1 cellular context compared by ENCODE assay signal in the genomic region with DNA sequence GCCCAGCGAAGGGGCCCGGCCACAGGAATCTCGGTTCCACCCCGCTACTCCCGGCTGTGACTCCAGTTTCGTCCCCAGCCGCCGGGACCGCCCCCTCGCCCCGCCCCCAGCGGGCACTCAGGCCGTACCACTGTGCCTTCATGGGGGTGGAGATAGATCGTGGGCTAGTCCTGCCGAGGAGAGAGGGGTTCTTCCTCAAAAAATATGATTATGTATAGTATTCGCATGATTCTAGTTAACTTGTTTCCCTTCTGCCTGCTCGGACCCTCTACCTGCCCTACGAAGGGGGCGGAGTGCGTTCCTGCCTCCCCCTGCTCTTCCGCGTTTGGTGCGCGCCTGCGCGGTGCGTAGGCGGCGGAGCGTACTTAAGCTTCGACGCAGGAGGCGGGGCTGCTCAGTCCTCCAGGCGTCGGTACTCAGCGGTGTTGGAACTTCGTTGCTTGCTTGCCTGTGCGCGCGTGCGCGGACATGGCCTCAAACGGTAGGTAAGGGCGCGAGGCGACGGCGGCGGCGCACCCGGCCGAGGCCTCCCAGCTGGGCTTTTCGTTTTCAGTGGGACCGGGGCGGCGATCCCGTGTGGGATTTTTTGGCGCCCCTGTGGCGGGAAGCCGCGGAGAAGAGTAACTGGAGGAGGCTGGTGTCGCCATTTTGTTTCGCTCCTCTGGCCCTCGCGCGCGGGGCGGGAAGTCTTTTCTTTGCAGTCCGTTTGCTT.
A peak's percentile ranks its signal among the peaks of the same experiment; 100 is the strongest.
TF ChIP-seq lines count a peak whose summit lies in the region.

Gene FUS (plus strand): TSS at position 393 of the 712 bp plus-strand sequence. CDS start 76 bp downstream, at position 469.

TF ChIP-seq in K562, 482 proteins besides CTCF, POLR2A, EP300 and RAD21 (continued from another document and continues in another):
- TF ChIP-seq ZNF224 (CRISPR knock-in tag; IDR thresholded peaks at IDR 0.05) (peak; percentile 51; the same call in 1 of the 2 replicates), MYC (IDR thresholded peaks at IDR 0.05; ENCODE audit: low read depth, low read length) (no peak), MYC (CRISPR knock-in tag; IDR thresholded peaks at IDR 0.05; ENCODE audit: borderline replicate concordance, low read depth) (peak; percentile 90; the same call in 1 of the 2 replicates), MXI1 (IDR thresholded peaks at IDR 0.05; ENCODE audit: low read depth, low read length) (peak; percentile 22; the same call in 1 of the 2 replicates), CHD1 (IDR thresholded peaks at IDR 0.05; ENCODE audit: low read length) (peak; percentile 97), TAF7 (tag; IDR thresholded peaks at IDR 0.05) (peak; percentile 99), ZNF133 (CRISPR knock-in tag; IDR thresholded peaks at IDR 0.05) (peak; percentile 57; the same call in 1 of the 2 replicates), ZNF785 (CRISPR knock-in tag; IDR thresholded peaks at IDR 0.05) (no peak), KLF1 (tag; IDR thresholded peaks at IDR 0.05) (peak; percentile 66), PHB (CRISPR knock-in tag; IDR thresholded peaks at IDR 0.05) (peak; percentile 80), DACH1 (IDR thresholded peaks at IDR 0.05; ENCODE audit: partially characterized antibody) (no peak), THAP12 (CRISPR knock-in tag; IDR thresholded peaks at IDR 0.05) (peak; percentile 96), FOXP4 (CRISPR knock-in tag; IDR thresholded peaks at IDR 0.05; ENCODE audit: borderline replicate concordance) (peak; percentile 93; the same call in 1 of the 2 replicates), CHD2 (IDR thresholded peaks at IDR 0.05; ENCODE audit: low read depth, low read length) (peak; percentile 49; the same call in 1 of the 2 replicates), ZBED1 (IDR thresholded peaks at IDR 0.05) (no peak), ZNF384 (IDR thresholded peaks at IDR 0.05; ENCODE audit: low read depth, low read length) (no peak), NELFE (IDR thresholded peaks at IDR 0.05; ENCODE audit: insufficient read depth, insufficient read length) (peak; percentile 84), ERF (CRISPR knock-in tag; IDR thresholded peaks at IDR 0.05) (peak; percentile 91), HOXB6 (CRISPR knock-in tag; IDR thresholded peaks at IDR 0.05; ENCODE audit: borderline replicate concordance) (0 out of 2 replicates have a peak, but pooled peaks have one; percentile 70), L3MBTL2 (IDR thresholded peaks at IDR 0.05) (no peak), PTBP1 (IDR thresholded peaks at IDR 0.05; ENCODE audit: low read depth, low read length) (peak; percentile 59; the same call in 1 of the 2 replicates), NCOA4 (IDR thresholded peaks at IDR 0.05; ENCODE audit: partially characterized antibody) (no peak), BRD4 (IDR thresholded peaks at IDR 0.05) (peak; percentile 93), NONO (IDR thresholded peaks at IDR 0.05; ENCODE audit: low read depth in 2 of 2, low read length in 1 of 2) (peak; percentile 99 to 100), NRF1 (conservative IDR thresholded peaks at IDR 0.05 in 1 of 2, IDR thresholded peaks at IDR 0.05 in 1 of 2) (peak; percentile 63 to 85; a peak in 3 of 4 replicates), TFE3 (CRISPR knock-in tag; IDR thresholded peaks at IDR 0.05) (peak; percentile 3; the same call in 1 of the 2 replicates), ZNF24 (IDR thresholded peaks at IDR 0.05) (0 out of 2 replicates have a peak, but pooled peaks have one; percentile 53), FOXK1 (CRISPR knock-in tag; IDR thresholded peaks at IDR 0.05; ENCODE audit: borderline replicate concordance) (peak; percentile 96), DMBX1 (CRISPR knock-in tag; IDR thresholded peaks at IDR 0.05; ENCODE audit: borderline replicate concordance) (0 out of 2 replicates have a peak, but pooled peaks have one; percentile 51), RBM14 (IDR thresholded peaks at IDR 0.05; ENCODE audit: borderline replicate concordance, insufficient read depth, low read depth, low read length) (peak; percentile 93; the same call in 1 of the 2 replicates), RHOXF2B (CRISPR knock-in tag; conservative IDR thresholded peaks at IDR 0.05) (no peak), ZNF282 (CRISPR knock-in tag; IDR thresholded peaks at IDR 0.05) (peak; percentile 90), TFAP4 (CRISPR knock-in tag; IDR thresholded peaks at IDR 0.05; ENCODE audit: borderline replicate concordance) (peak; percentile 72), POLR2AphosphoS5 (IDR thresholded peaks at IDR 0.05; ENCODE audit: control insufficient read depth, insufficient read depth, low read depth, low read length) (peak; percentile 99), FOXA3 (CRISPR knock-in tag; conservative IDR thresholded peaks at IDR 0.05 in 1 of 2, IDR thresholded peaks at IDR 0.05 in 1 of 2) (peak in 1 of 2 experiments; percentile 57; a peak in 1 of 4 replicates), MAFF (IDR thresholded peaks at IDR 0.05; ENCODE audit: low read length) (peak; percentile 83), PML (IDR thresholded peaks at IDR 0.05; ENCODE audit: low read length) (peak; percentile 99), ZC3H4 (CRISPR knock-in tag; IDR thresholded peaks at IDR 0.05; ENCODE audit: borderline replicate concordance) (no peak), ZNF77 (CRISPR knock-in tag; IDR thresholded peaks at IDR 0.05) (no peak), KAT7 (CRISPR knock-in tag; IDR thresholded peaks at IDR 0.05; ENCODE audit: borderline replicate concordance) (peak; percentile 59; the same call in 1 of the 2 replicates), ELF1 (tag; IDR thresholded peaks at IDR 0.05) (peak; percentile 40; the same call in 1 of the 2 replicates), RBBP5 (IDR thresholded peaks at IDR 0.05; ENCODE audit: borderline replicate concordance, insufficient read depth, low read length, poor library complexity, severe bottlenecking) (peak; percentile 79), ZNF175 (CRISPR knock-in tag; IDR thresholded peaks at IDR 0.05; ENCODE audit: low read depth) (peak; percentile 75), ZNF436 (CRISPR knock-in tag; IDR thresholded peaks at IDR 0.05) (peak; percentile 63), ETV6 (IDR thresholded peaks at IDR 0.05; ENCODE audit: borderline replicate concordance in 1 of 2, low read depth in 2 of 2, low read length in 1 of 2) (peak in 1 of 2 experiments; percentile 33; a peak in 1 of 4 replicates), ETV6 (CRISPR knock-in tag; IDR thresholded peaks at IDR 0.05; ENCODE audit: borderline replicate concordance) (peak; percentile 79; the same call in 1 of the 2 replicates), TARDBP (IDR thresholded peaks at IDR 0.05) (peak; percentile 85; the same call in 1 of the 2 replicates)
- TF ChIP-seq, protein P1, sequence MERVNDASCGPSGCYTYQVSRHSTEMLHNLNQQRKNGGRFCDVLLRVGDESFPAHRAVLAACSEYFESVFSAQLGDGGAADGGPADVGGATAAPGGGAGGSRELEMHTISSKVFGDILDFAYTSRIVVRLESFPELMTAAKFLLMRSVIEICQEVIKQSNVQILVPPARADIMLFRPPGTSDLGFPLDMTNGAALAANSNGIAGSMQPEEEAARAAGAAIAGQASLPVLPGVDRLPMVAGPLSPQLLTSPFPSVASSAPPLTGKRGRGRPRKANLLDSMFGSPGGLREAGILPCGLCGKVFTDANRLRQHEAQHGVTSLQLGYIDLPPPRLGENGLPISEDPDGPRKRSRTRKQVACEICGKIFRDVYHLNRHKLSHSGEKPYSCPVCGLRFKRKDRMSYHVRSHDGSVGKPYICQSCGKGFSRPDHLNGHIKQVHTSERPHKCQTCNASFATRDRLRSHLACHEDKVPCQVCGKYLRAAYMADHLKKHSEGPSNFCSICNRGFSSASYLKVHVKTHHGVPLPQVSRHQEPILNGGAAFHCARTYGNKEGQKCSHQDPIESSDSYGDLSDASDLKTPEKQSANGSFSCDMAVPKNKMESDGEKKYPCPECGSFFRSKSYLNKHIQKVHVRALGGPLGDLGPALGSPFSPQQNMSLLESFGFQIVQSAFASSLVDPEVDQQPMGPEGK (CRISPR knock-in tag; IDR thresholded peaks at IDR 0.05; ENCODE audit: borderline replicate concordance), result peak; percentile 82; the same call in 1 of the 2 replicates
- TF ChIP-seq, protein P2, sequence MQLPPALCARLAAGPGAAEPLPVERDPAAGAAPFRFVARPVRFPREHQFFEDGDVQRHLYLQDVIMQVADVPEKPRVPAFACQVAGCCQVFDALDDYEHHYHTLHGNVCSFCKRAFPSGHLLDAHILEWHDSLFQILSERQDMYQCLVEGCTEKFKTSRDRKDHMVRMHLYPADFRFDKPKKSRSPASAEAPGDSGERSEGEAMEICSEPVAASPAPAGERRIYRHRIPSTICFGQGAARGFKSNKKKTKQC (CRISPR knock-in tag; IDR thresholded peaks at IDR 0.05), result peak; percentile 96
- TF ChIP-seq, protein P3, sequence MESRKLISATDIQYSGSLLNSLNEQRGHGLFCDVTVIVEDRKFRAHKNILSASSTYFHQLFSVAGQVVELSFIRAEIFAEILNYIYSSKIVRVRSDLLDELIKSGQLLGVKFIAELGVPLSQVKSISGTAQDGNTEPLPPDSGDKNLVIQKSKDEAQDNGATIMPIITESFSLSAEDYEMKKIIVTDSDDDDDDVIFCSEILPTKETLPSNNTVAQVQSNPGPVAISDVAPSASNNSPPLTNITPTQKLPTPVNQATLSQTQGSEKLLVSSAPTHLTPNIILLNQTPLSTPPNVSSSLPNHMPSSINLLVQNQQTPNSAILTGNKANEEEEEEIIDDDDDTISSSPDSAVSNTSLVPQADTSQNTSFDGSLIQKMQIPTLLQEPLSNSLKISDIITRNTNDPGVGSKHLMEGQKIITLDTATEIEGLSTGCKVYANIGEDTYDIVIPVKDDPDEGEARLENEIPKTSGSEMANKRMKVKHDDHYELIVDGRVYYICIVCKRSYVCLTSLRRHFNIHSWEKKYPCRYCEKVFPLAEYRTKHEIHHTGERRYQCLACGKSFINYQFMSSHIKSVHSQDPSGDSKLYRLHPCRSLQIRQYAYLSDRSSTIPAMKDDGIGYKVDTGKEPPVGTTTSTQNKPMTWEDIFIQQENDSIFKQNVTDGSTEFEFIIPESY (CRISPR knock-in tag; IDR thresholded peaks at IDR 0.05), result peak; percentile 56; the same call in 1 of the 2 replicates
- TF ChIP-seq, protein P4, sequence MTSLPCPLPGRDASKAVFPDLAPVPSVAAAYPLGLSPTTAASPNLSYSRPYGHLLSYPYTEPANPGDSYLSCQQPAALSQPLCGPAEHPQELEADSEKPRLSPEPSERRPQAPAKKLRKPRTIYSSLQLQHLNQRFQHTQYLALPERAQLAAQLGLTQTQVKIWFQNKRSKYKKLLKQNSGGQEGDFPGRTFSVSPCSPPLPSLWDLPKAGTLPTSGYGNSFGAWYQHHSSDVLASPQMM (CRISPR knock-in tag; IDR thresholded peaks at IDR 0.05), result no peak
- TF ChIP-seq, protein P5, sequence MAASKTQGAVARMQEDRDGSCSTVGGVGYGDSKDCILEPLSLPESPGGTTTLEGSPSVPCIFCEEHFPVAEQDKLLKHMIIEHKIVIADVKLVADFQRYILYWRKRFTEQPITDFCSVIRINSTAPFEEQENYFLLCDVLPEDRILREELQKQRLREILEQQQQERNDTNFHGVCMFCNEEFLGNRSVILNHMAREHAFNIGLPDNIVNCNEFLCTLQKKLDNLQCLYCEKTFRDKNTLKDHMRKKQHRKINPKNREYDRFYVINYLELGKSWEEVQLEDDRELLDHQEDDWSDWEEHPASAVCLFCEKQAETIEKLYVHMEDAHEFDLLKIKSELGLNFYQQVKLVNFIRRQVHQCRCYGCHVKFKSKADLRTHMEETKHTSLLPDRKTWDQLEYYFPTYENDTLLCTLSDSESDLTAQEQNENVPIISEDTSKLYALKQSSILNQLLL (CRISPR knock-in tag; IDR thresholded peaks at IDR 0.05; ENCODE audit: borderline replicate concordance), result no peak
